20 cellular contexts compared by ENCODE assay signal in the genomic region with DNA sequence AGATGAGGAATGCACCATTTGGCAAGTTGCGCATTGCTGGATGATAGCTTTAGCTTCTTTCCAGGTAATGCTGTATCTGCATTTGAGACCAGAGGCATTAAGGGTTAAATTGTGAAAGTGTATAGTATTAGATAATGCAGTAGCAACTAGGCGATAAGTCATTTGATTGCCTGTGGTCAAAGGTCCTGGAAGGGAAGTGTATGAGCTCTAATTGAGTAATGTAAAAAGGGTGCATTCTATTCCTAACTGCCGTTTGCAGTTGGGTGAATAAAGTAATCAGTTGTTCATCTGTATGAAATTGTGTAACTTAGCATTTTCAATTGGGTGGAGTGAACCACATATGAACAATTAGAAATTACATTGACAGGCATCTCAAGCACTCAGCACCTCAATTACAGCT.
"Had no signal": no experiment of that assay in that cellular context is flagged by ENCODE, and none has a peak within 500 bp of the region (broad histone marks: within the 10 kb centered on the region; RNA-seq: fewer than 3 reads in every experiment).

No MANE protein-coding gene starts in this region.

- H3K36me3 ChIP-seq: ovary, upper lobe of left lung had no signal

- ATAC-seq: activated CD8-positive, alpha-beta T cell treated with anti-CD3 and anti-CD28 coated beads, Interleukin-2, amount 10 ng/mL, durations not matched to agents 7 days and 5 days; activated naive CD4-positive, alpha-beta T cell treated with anti-CD3 and anti-CD28 coated beads, Interleukin-2, amount 50 U/mL, for 72 hours; naive thymus-derived CD4-positive, alpha-beta T cell; sciatic nerve; stimulated activated naive CD8-positive, alpha-beta T cell treated with anti-CD3 and anti-CD28 coated beads, Interleukin-15, amount 100 ng/mL, for 72 hours had no signal

- H3K9me3 Mint-ChIP-seq: activated CD4-positive, alpha-beta T cell treated with anti-CD3 and anti-CD28 coated beads, Interleukin-2, amount 10 ng/mL, durations not matched to agents 24 days and 14 days; activated naive CD4-positive, alpha-beta T cell treated with anti-CD3 and anti-CD28 coated beads, Interleukin-2, amount 50 U/mL, for 72 hours; immature natural killer cell; stimulated activated naive CD8-positive, alpha-beta T cell treated with anti-CD3 and anti-CD28 coated beads, Interleukin-15, amount 100 ng/mL, for 72 hours had no signal

- H3K36me3 Mint-ChIP-seq: activated naive CD4-positive, alpha-beta T cell treated with anti-CD3 and anti-CD28 coated beads, Interleukin-2, amount 50 U/mL, for 72 hours; immature natural killer cell; naive thymus-derived CD4-positive, alpha-beta T cell had no signal

- DNase-seq: activated CD4-positive, alpha-beta T cell treated with anti-CD3 and anti-CD28 coated beads, Interleukin-2, amount 10 ng/mL, durations not matched to agents 24 days and 14 days; activated CD4-positive, CD25-positive, alpha-beta regulatory T cell; activated CD8-positive, alpha-beta memory T cell treated with anti-CD3 and anti-CD28 coated beads, Interleukin-2, amount 50 U/mL, for 4 hours; activated CD8-positive, alpha-beta T cell treated with anti-CD3 and anti-CD28 coated beads, Interleukin-2, amount 10 ng/mL, durations not matched to agents 7 days and 5 days; activated effector memory CD4-positive, alpha-beta T cell treated with anti-CD3 and anti-CD28 coated beads, Interleukin-2, amount 50 U/mL, for 16 hours; activated T-cell treated with anti-CD3 and anti-CD28 coated beads, Interleukin-2, amount 50 U/mL, for 48 hours; amniotic stem cell; central memory CD4-positive, alpha-beta T cell; effector CD4-positive, alpha-beta T cell; head of caudate nucleus; immature natural killer cell; naive thymus-derived CD4-positive, alpha-beta T cell; ovary; stimulated activated CD4-positive, alpha-beta T cell treated with anti-CD3 and anti-CD28 coated beads, Interleukin-1b, Interleukin-23, amount 100 ng/mL, for 48 hours; stimulated activated naive CD8-positive, alpha-beta T cell treated with anti-CD3 and anti-CD28 coated beads, Interleukin-15, amount 100 ng/mL, for 72 hours; upper lobe of left lung had no signal

- FAIRE-seq: frontal cortex had no signal

- H3K27me3 ChIP-seq: ovary, upper lobe of left lung had no signal

- H3K4me3 ChIP-seq: coronary artery, ovary, upper lobe of left lung had no signal

- H3K4me3 Mint-ChIP-seq: activated CD4-positive, alpha-beta T cell treated with anti-CD3 and anti-CD28 coated beads, Interleukin-2, amount 10 ng/mL, durations not matched to agents 24 days and 14 days; activated CD8-positive, alpha-beta T cell treated with anti-CD3 and anti-CD28 coated beads, Interleukin-2, amount 10 ng/mL, durations not matched to agents 7 days and 5 days; immature natural killer cell; naive thymus-derived CD4-positive, alpha-beta T cell; stimulated activated naive CD8-positive, alpha-beta T cell treated with anti-CD3 and anti-CD28 coated beads, Interleukin-15, amount 100 ng/mL, for 72 hours had no signal

- H3K4me1 Mint-ChIP-seq: activated CD4-positive, alpha-beta T cell treated with anti-CD3 and anti-CD28 coated beads, Interleukin-2, amount 10 ng/mL, durations not matched to agents 24 days and 14 days; immature natural killer cell; naive thymus-derived CD4-positive, alpha-beta T cell; stimulated activated naive CD8-positive, alpha-beta T cell treated with anti-CD3 and anti-CD28 coated beads, Interleukin-15, amount 100 ng/mL, for 72 hours had no signal

- H3K27ac ChIP-seq: coronary artery, ovary, upper lobe of left lung had no signal

- H3K9me3 ChIP-seq: ovary, upper lobe of left lung had no signal

- H3K27ac Mint-ChIP-seq: activated CD4-positive, alpha-beta T cell treated with anti-CD3 and anti-CD28 coated beads, Interleukin-2, amount 10 ng/mL, durations not matched to agents 24 days and 14 days; activated CD8-positive, alpha-beta T cell treated with anti-CD3 and anti-CD28 coated beads, Interleukin-2, amount 10 ng/mL, durations not matched to agents 7 days and 5 days; activated naive CD4-positive, alpha-beta T cell treated with anti-CD3 and anti-CD28 coated beads, Interleukin-2, amount 50 U/mL, for 72 hours; immature natural killer cell; naive thymus-derived CD4-positive, alpha-beta T cell; stimulated activated naive CD8-positive, alpha-beta T cell treated with anti-CD3 and anti-CD28 coated beads, Interleukin-15, amount 100 ng/mL, for 72 hours had no signal
